Comparison of ENCODE assay signal across 8 cellular contexts in genomic region chr2:217790195-217790594, GRCh38.
A peak's percentile ranks its signal among the peaks of the same experiment; 100 is the strongest.
DNase-seq lines count a peak whose midpoint lies in the region; ATAC-seq and TF ChIP-seq lines count a peak whose summit lies in the region.

No MANE protein-coding gene starts in this region.

- H3K9me3 ChIP-seq in Karpas-422 (ENCODE audit: low read length) (no peaks in the 10 kb centered on the region), prostate gland (no peaks in the 10 kb centered on the region)

- H3K9me2 ChIP-seq in Karpas-422 (replicated peaks; ENCODE audit: insufficient read depth, low read length): no peaks in the 10 kb centered on the region

- TF ChIP-seq CTCF in prostate gland (IDR thresholded peaks at IDR 0.05): no peak

- H3K4me2 ChIP-seq in Karpas-422 (ENCODE audit: low read depth, low read length, poor library complexity, severe bottlenecking): peak overlapping the region; percentile 69

- H3K27me3 ChIP-seq in Karpas-422 (ENCODE audit: low read length): no peaks in the 10 kb centered on the region
- H3K27me3 ChIP-seq in prostate gland (replicated peaks; ENCODE audit: insufficient read depth): no peaks in the 10 kb centered on the region

- peak overlapping the region; percentile 67 for H3K9ac ChIP-seq in Karpas-422 (ENCODE audit: low read length)

- H3K4me3 ChIP-seq in Karpas-422 (ENCODE audit: low read length) (peak overlapping the region; percentile 60; the same call in 1 of the 2 replicates), prostate gland (no peak overlapping the region)

- 60% methylated on average over 10 of the region's 10 CpGs for WGBS in prostate gland

- H3K36me3 ChIP-seq in Karpas-422 (ENCODE audit: insufficient read depth, low read length): no peaks in the 10 kb centered on the region
- no peaks in the 10 kb centered on the region for H3K36me3 ChIP-seq in prostate gland

- H3K79me2 ChIP-seq in Karpas-422 (ENCODE audit: low read length): no peaks in the 10 kb centered on the region

- H4K20me1 ChIP-seq in Karpas-422 (ENCODE audit: insufficient read depth, low read depth, low read length): no peaks in the 10 kb centered on the region

- H3K4me1 ChIP-seq in Karpas-422 (ENCODE audit: low read length) (peaks cover 12% of the 10 kb centered on the region), prostate gland (replicated peaks) (no peaks in the 10 kb centered on the region)

- ATAC-seq in GM18520 (IDR thresholded peaks at IDR 0.05; ENCODE audit: unreplicated experiment) (peak; percentile 44), sciatic nerve (peak; percentile 44), HG03565 (IDR thresholded peaks at IDR 0.05; ENCODE audit: unreplicated experiment) (no peak), GM18861 (IDR thresholded peaks at IDR 0.05; ENCODE audit: unreplicated experiment) (no peak)

- DNase-seq in Karpas-422 (peak; percentile 74), caudate nucleus (lab: John Stamatoyannopoulos, UW) (no peak), sciatic nerve (ENCODE audit: low spot score) (no peak), prostate gland (ENCODE audit: low spot score) (no peak), NCI-H1436 (lab: John Stamatoyannopoulos, UW) (no peak)

- H3K27ac ChIP-seq in Karpas-422 (ENCODE audit: low read length) (no peak overlapping the region), caudate nucleus (ENCODE audit: low read depth, low read length) (peak overlapping the region; percentile 65), prostate gland (no peak overlapping the region)

- TF ChIP-seq POLR2A in prostate gland (IDR thresholded peaks at IDR 0.05): no peak

- peak overlapping the region; percentile 93 for H2AFZ ChIP-seq in Karpas-422 (ENCODE audit: low read length)

- intact Hi-C loops in sciatic nerve (cut with DNase I): no loop called here
- intact Hi-C loops in prostate gland (cut with DNase I): loop anchor here (5.0 kb wide), 1 partner anchor 97 kb away; no protein-coding TSS in a partner anchor

Comparison
In these comparisons a context has a peak if more than half of its experiments do, and no peak if none do; other contexts are left out.
1. ATAC-seq: peak in GM18520 (single experiment) and sciatic nerve (single experiment); none in HG03565 (single experiment) and GM18861 (single experiment).